In the genomic region with DNA sequence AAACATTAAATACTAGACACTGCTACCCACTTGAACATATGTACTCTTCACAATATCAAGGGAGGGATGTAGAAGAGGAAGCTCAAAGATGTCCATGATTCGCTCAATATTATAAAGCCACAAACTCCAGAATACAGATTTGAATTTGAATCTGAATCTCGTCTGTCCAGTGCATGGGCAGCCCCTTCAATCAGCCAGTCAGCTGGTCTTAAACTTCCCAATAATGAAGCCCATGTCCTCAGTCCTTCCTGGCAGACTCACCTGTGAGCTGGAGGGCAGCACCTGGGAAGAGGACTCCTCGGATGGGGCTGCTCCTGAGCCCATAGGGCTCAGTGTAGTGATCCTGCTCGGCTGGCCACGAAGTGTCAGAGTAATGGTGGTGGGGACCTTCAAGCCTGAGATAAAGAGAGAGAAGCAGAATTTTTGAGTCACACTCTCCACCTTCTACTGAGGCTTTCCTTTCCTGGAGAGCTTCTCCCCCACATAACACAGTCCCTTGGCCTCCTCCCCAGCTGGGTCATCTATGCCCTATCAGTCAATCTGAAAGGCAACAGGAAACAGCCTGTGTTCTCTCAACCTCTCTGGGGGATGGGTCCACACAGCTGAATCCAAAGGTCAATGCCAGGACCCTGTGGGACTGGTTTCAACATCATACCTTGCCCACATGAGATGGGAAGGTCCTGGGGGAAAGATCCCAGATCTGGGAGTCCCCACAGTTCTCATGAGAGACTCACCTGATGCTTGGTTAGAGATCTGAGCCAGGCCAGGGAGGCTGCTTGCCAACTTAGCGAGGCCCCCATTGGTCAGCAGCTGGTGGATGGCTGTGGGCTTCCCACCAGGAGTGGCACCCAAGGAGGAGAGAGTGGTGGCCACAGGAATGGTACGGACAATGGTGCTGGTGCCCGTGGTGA, we compare ENCODE assay signal across 1 cellular context.
TF ChIP-seq lines count a peak whose summit lies in the region.

No MANE protein-coding gene starts in this region.

TF ChIP-seq in HepG2, 621 proteins besides CTCF, POLR2A, EP300 and RAD21 (continued from another document and continues in another):
- no peak for TF ChIP-seq ZNF34 (CRISPR knock-in tag; IDR thresholded peaks at IDR 0.05; ENCODE audit: borderline replicate concordance)
- TF ChIP-seq, protein P1, sequence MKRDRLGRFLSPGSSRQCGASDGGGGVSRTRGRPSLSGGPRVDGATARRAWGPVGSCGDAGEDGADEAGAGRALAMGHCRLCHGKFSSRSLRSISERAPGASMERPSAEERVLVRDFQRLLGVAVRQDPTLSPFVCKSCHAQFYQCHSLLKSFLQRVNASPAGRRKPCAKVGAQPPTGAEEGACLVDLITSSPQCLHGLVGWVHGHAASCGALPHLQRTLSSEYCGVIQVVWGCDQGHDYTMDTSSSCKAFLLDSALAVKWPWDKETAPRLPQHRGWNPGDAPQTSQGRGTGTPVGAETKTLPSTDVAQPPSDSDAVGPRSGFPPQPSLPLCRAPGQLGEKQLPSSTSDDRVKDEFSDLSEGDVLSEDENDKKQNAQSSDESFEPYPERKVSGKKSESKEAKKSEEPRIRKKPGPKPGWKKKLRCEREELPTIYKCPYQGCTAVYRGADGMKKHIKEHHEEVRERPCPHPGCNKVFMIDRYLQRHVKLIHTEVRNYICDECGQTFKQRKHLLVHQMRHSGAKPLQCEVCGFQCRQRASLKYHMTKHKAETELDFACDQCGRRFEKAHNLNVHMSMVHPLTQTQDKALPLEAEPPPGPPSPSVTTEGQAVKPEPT (CRISPR knock-in tag; IDR thresholded peaks at IDR 0.05; ENCODE audit: low read depth) = 0 out of 2 replicates have a peak, but pooled peaks have one; percentile 89
- TF ChIP-seq, protein P2, sequence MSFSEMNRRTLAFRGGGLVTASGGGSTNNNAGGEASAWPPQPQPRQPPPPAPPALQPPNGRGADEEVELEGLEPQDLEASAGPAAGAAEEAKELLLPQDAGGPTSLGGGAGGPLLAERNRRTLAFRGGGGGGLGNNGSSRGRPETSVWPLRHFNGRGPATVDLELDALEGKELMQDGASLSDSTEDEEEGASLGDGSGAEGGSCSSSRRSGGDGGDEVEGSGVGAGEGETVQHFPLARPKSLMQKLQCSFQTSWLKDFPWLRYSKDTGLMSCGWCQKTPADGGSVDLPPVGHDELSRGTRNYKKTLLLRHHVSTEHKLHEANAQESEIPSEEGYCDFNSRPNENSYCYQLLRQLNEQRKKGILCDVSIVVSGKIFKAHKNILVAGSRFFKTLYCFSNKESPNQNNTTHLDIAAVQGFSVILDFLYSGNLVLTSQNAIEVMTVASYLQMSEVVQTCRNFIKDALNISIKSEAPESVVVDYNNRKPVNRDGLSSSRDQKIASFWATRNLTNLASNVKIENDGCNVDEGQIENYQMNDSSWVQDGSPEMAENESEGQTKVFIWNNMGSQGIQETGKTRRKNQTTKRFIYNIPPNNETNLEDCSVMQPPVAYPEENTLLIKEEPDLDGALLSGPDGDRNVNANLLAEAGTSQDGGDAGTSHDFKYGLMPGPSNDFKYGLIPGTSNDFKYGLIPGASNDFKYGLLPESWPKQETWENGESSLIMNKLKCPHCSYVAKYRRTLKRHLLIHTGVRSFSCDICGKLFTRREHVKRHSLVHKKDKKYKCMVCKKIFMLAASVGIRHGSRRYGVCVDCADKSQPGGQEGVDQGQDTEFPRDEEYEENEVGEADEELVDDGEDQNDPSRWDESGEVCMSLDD (CRISPR knock-in tag; IDR thresholded peaks at IDR 0.05; ENCODE audit: borderline replicate concordance) = no peak
- peak; percentile 55; the same call in 1 of the 2 replicates for TF ChIP-seq CBX5 (CRISPR knock-in tag; IDR thresholded peaks at IDR 0.05; ENCODE audit: borderline replicate concordance)
- TF ChIP-seq PTBP1 (IDR thresholded peaks at IDR 0.05; ENCODE audit: low read depth, low read length, poor library complexity, severe bottlenecking) = no peak
- 0 out of 2 replicates have a peak, but pooled peaks have one; percentile 28 for TF ChIP-seq ZNF567 (CRISPR knock-in tag; IDR thresholded peaks at IDR 0.05; ENCODE audit: borderline replicate concordance)
- no peak; the same call in 1 of the 2 replicates for TF ChIP-seq KMT2A (CRISPR knock-in tag; IDR thresholded peaks at IDR 0.05)
- no peak for TF ChIP-seq ATM (IDR thresholded peaks at IDR 0.05; ENCODE audit: borderline replicate concordance)
- TF ChIP-seq ZSCAN12 (CRISPR knock-in tag; IDR thresholded peaks at IDR 0.05) = no peak
- peak; percentile 83 for TF ChIP-seq MIXL1 (CRISPR knock-in tag; IDR thresholded peaks at IDR 0.05)
- 0 out of 2 replicates have a peak, but pooled peaks have one; percentile 18 for TF ChIP-seq NFYC (CRISPR knock-in tag; IDR thresholded peaks at IDR 0.05)
- TF ChIP-seq MTF2 (CRISPR knock-in tag; IDR thresholded peaks at IDR 0.05; ENCODE audit: borderline replicate concordance) = no peak
- TF ChIP-seq, protein P3, sequence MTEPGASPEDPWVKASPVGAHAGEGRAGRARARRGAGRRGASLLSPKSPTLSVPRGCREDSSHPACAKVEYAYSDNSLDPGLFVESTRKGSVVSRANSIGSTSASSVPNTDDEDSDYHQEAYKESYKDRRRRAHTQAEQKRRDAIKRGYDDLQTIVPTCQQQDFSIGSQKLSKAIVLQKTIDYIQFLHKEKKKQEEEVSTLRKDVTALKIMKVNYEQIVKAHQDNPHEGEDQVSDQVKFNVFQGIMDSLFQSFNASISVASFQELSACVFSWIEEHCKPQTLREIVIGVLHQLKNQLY (CRISPR knock-in tag; IDR thresholded peaks at IDR 0.05) = peak; percentile 90
- TF ChIP-seq TSC22D2 (CRISPR knock-in tag; IDR thresholded peaks at IDR 0.05; ENCODE audit: borderline replicate concordance) = 0 out of 2 replicates have a peak, but pooled peaks have one; percentile 58
- peak; percentile 46 for TF ChIP-seq PHF5A (CRISPR knock-in tag; IDR thresholded peaks at IDR 0.05; ENCODE audit: low read depth, unreplicated experiment)
- peak; percentile 42; the same call in 1 of the 2 replicates for TF ChIP-seq SMC3 (IDR thresholded peaks at IDR 0.05; ENCODE audit: low read length)
- no peak for TF ChIP-seq U2AF1 (optimal IDR thresholded peaks at IDR 0.05; ENCODE audit: low read depth, low read length)
- no peak; the same call in 1 of the 2 replicates for TF ChIP-seq GATAD1 (CRISPR knock-in tag; IDR thresholded peaks at IDR 0.05)
- no peak for TF ChIP-seq ZNF383 (CRISPR knock-in tag; IDR thresholded peaks at IDR 0.05; ENCODE audit: borderline replicate concordance)
- no peak for TF ChIP-seq CENPT (CRISPR knock-in tag; IDR thresholded peaks at IDR 0.05; ENCODE audit: low read depth)
- peak; percentile 58 for TF ChIP-seq ZFP91 (CRISPR knock-in tag; IDR thresholded peaks at IDR 0.05; ENCODE audit: borderline replicate concordance)
- peak in 1 of 2 experiments; percentile 45; a peak in 1 of 4 replicates for TF ChIP-seq KLF16 (CRISPR knock-in tag; IDR thresholded peaks at IDR 0.05)
- no peak; the same call in 1 of the 2 replicates for TF ChIP-seq ZSCAN9 (CRISPR knock-in tag; IDR thresholded peaks at IDR 0.05; ENCODE audit: borderline replicate concordance)
- 0 out of 2 replicates have a peak, but pooled peaks have one; percentile 18 for TF ChIP-seq ZNF335 (CRISPR knock-in tag; IDR thresholded peaks at IDR 0.05)
- no peak for TF ChIP-seq CREBL2 (CRISPR knock-in tag; IDR thresholded peaks at IDR 0.05; ENCODE audit: borderline replicate concordance)
- TF ChIP-seq ZNF841 (CRISPR knock-in tag; IDR thresholded peaks at IDR 0.05; ENCODE audit: borderline replicate concordance) = no peak
- TF ChIP-seq, protein P4, sequence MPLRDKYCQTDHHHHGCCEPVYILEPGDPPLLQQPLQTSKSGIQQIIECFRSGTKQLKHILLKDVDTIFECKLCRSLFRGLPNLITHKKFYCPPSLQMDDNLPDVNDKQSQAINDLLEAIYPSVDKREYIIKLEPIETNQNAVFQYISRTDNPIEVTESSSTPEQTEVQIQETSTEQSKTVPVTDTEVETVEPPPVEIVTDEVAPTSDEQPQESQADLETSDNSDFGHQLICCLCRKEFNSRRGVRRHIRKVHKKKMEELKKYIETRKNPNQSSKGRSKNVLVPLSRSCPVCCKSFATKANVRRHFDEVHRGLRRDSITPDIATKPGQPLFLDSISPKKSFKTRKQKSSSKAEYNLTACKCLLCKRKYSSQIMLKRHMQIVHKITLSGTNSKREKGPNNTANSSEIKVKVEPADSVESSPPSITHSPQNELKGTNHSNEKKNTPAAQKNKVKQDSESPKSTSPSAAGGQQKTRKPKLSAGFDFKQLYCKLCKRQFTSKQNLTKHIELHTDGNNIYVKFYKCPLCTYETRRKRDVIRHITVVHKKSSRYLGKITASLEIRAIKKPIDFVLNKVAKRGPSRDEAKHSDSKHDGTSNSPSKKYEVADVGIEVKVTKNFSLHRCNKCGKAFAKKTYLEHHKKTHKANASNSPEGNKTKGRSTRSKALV (CRISPR knock-in tag; IDR thresholded peaks at IDR 0.05) = peak; percentile 70; the same call in 1 of the 2 replicates
- TF ChIP-seq, protein P5, sequence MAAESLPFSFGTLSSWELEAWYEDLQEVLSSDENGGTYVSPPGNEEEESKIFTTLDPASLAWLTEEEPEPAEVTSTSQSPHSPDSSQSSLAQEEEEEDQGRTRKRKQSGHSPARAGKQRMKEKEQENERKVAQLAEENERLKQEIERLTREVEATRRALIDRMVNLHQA (CRISPR knock-in tag; IDR thresholded peaks at IDR 0.05) = no peak
- TF ChIP-seq REPIN1 (CRISPR knock-in tag; IDR thresholded peaks at IDR 0.05; ENCODE audit: borderline replicate concordance, low read depth) = peak; percentile 86
- TF ChIP-seq ZNF430 (CRISPR knock-in tag; IDR thresholded peaks at IDR 0.05) = peak; percentile 86; the same call in 1 of the 2 replicates
- TF ChIP-seq ZBTB40 (IDR thresholded peaks at IDR 0.05) = no peak
- no peak for TF ChIP-seq ZBTB40 (CRISPR knock-in tag; IDR thresholded peaks at IDR 0.05)
